Comparison of ENCODE assay signal across 7 cellular contexts in the genomic region with DNA sequence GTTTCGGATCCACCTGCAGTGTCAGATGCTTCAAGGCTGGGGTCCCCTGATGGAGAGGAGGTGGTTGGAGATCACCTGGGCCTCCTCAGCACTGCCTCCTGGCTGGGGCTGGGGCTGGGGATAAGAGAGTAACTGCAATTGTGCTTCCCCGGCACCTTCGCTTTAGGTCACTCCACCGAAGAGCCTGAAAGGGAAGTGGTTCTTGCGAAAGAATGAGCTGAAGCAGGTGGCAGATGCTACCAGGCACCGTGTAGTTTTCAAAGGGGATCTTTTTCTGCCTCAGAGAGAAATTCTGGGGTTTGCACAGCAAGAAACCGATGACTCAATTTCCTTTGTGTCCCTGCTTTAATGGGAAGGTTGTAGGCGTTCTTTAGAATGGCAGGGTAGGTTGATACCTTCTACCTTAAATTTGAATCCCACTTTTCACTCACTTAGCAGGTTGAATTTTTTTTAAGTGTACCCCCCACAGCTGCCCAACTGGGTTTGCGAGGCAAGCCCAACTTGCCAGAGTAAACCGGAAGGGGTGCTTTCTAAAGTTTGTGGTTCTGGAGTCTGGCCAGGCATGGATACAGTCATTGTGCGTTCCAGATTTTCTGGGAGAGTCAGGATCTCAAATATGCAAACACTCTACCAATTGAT. TPM values are rescaled to one million over a fixed set of nuclear protein-coding genes. Genes with fewer than 3 reads are reported as not detected.
DNase-seq lines count a peak whose midpoint lies in the region; ATAC-seq and TF ChIP-seq lines count a peak whose summit lies in the region.

No MANE protein-coding gene starts in this region.

- H2AFZ ChIP-seq in OCI-LY7 (ENCODE audit: low read length) = peak overlapping the region; percentile 57; the same call in 1 of the 2 replicates

- H3K9me2 ChIP-seq in OCI-LY7 (ENCODE audit: insufficient read depth, low read length) = no peaks in the 10 kb centered on the region

- no peaks in the 10 kb centered on the region for H3K79me2 ChIP-seq in OCI-LY7 (ENCODE audit: insufficient read depth, low read depth, low read length)

- H3K4me1 ChIP-seq in OCI-LY7 (ENCODE audit: insufficient read depth, low read length, poor library complexity, severe bottlenecking) (peaks cover 28% of the 10 kb centered on the region), mucosa of descending colon (ENCODE audit: low read depth) (peaks cover 30% of the 10 kb centered on the region), tibial artery (peaks cover 0 to 83% (median 61%) of the 10 kb centered on the region in 4 donors)

- H3K4me2 ChIP-seq in OCI-LY7 (ENCODE audit: low read length) = peak overlapping the region; percentile 60

- peaks cover 38% of the 10 kb centered on the region for H3K36me3 Mint-ChIP-seq in activated naive CD8-positive, alpha-beta T cell

- peak overlapping the region; percentile 98 for H3K27ac Mint-ChIP-seq in activated naive CD8-positive, alpha-beta T cell

- no peaks in the 10 kb centered on the region for H4K20me1 ChIP-seq in OCI-LY7 (ENCODE audit: insufficient read depth, low read length)

- POLR2A ChIA-PET in OCI-LY7 (lab: Charles Lee) = interaction anchor here (0.8 to 1.5 kb wide), 3 partner anchors 10 to 97 kb away, joined by 3 to 5 read pairs (median 4); no protein-coding TSS in a partner anchor

- DNase-seq in OCI-LY7 (ENCODE audit: low spot score) (peak; percentile 81), mucosa of descending colon (peak in 2 of 3 donors; percentile 45 to 65), NCI-H1417 treated with DMSO at 0.1 percent for 48 hours (lab: John Stamatoyannopoulos, UW) (no peak), tibial artery (no peak)

- H3K27me3 Mint-ChIP-seq in activated naive CD8-positive, alpha-beta T cell = no peaks in the 10 kb centered on the region

- H3K27ac ChIP-seq in OCI-LY7 (ENCODE audit: low read depth, low read length, poor library complexity, severe bottlenecking) (peak overlapping the region; percentile 38), tibial artery (peak overlapping the region in 1 of 2 donors; percentile 88)

- H3K4me3 ChIP-seq in OCI-LY7 (ENCODE audit: low read depth, low read length, poor library complexity, severe bottlenecking) = peak overlapping the region; percentile 17
- H3K4me3 ChIP-seq in mucosa of descending colon = no peak overlapping the region
- no peak overlapping the region for H3K4me3 ChIP-seq in tibial artery

- intact Hi-C loops in OCI-LY7 (cut with micrococcal nuclease; ENCODE audit: unreplicated experiment) (loop anchor here (1.0 kb wide), 3 partner anchors 25 to 85 kb away; no protein-coding TSS in a partner anchor), mucosa of descending colon (cut with DNase I, micrococcal nuclease) (no loop called here), tibial artery (cut with DNase I; ENCODE audit: low total_unique reads) (loop anchor here (5.0 kb wide), 1 partner anchor 227 kb away; a partner anchor contains a TSS)

- TF ChIP-seq CTCF in OCI-LY7 (conservative IDR thresholded peaks at IDR 0.05; ENCODE audit: low read length) (no peak), mucosa of descending colon (IDR thresholded peaks at IDR 0.05) (peak; percentile 7), tibial artery (IDR thresholded peaks at IDR 0.05) (no peak)

- CTCF ChIA-PET in OCI-LY7 (lab: Charles Lee; ENCODE audit: unreplicated experiment) = no interaction called here

- BruUV-seq in OCI-LY7 (replicated peaks; lab: Mats Ljungman, UMichigan) = no TSS peak

- ATAC-seq in GM18870 (IDR thresholded peaks at IDR 0.05; ENCODE audit: unreplicated experiment) = peak; percentile 44
- peak; percentile 45 for ATAC-seq in HG02973 (IDR thresholded peaks at IDR 0.05; ENCODE audit: unreplicated experiment)
- ATAC-seq in mucosa of descending colon = peak; percentile 30

- H3K9me3 Mint-ChIP-seq in activated naive CD8-positive, alpha-beta T cell (ENCODE audit: low read depth) = no peaks in the 10 kb centered on the region

- H3K27me3 ChIP-seq in tibial artery = no peaks in the 10 kb centered on the region

- no peaks in the 10 kb centered on the region for H3K36me3 ChIP-seq in OCI-LY7 (ENCODE audit: insufficient read depth, low read length)
- no peaks in the 10 kb centered on the region for H3K36me3 ChIP-seq in mucosa of descending colon (ENCODE audit: low read depth)
- no peaks in the 10 kb centered on the region for H3K36me3 ChIP-seq in tibial artery

- H3K4me3 Mint-ChIP-seq in activated naive CD8-positive, alpha-beta T cell = peak overlapping the region; percentile 98

- no peaks in the 10 kb centered on the region for H3K9me3 ChIP-seq in OCI-LY7 (ENCODE audit: low read length)
- no peaks in the 10 kb centered on the region for H3K9me3 ChIP-seq in mucosa of descending colon
- no peaks in the 10 kb centered on the region for H3K9me3 ChIP-seq in tibial artery

- peaks cover 70% of the 10 kb centered on the region for H3K4me1 Mint-ChIP-seq in activated naive CD8-positive, alpha-beta T cell (ENCODE audit: low read depth)

RNA-seq across cellular contexts. Expression of a gene that starts 5.3 kb away (rescaled TPM):
- not detected in 2 replicates for total RNA-seq in OCI-LY7 (2014; rRNA removed; shearing (Covaris generic))
- total RNA-seq in OCI-LY7 (2022) (0.07 and 0.55 TPM in 2 replicates), mucosa of descending colon (100 to 1,000 TPM; 105 to 154 (median 136) TPM)

Comparison
In these comparisons a context has a peak if more than half of its experiments do, and no peak if none do; other contexts are left out.
1. DNase-seq: peak in OCI-LY7 (single experiment) and mucosa of descending colon (2 of 3); none in NCI-H1417 treated with DMSO at 0.1 percent for 48 hours (single experiment) and tibial artery (0 of 2).
2. RNA of a gene that starts 5.3 kb away (total RNA-seq): 105 to 154 TPM in mucosa of descending colon; 0.07 to 0.55 TPM in OCI-LY7; every median in the first group is over 10 times any median in the second.
3. intact Hi-C loops: an anchor here in OCI-LY7 (1.0 kb wide) and tibial artery (5.0 kb wide); none called in mucosa of descending colon.
4. Peak in every context shown above with its lines, with median percentiles within 50 percentile points of each other: ATAC-seq.